25 cellular contexts compared by ENCODE assay signal in genomic region chr15:38103564-38103963, GRCh38.
"Had no signal": no experiment of that assay in that cellular context is flagged by ENCODE, and none has a peak within 500 bp of the region (broad histone marks: within the 10 kb centered on the region; RNA-seq: fewer than 3 reads in every experiment).

No MANE protein-coding gene starts in this region.

- ATAC-seq: left cardiac atrium; left lung; lower lobe of right lung; natural killer cell; psoas muscle; right lobe of liver; stimulated activated naive CD8-positive, alpha-beta T cell treated with anti-CD3 and anti-CD28 coated beads, Interleukin-15, amount 100 ng/mL, for 72 hours had no signal

- H3K9ac ChIP-seq: neural progenitor cell, parathyroid adenoma had no signal

- H3K79me2 ChIP-seq: hepatocyte, parathyroid adenoma had no signal

- H3K4me1 ChIP-seq: left lung, lower lobe of right lung, neural progenitor cell, parathyroid adenoma, psoas muscle, right atrium auricular region, right lobe of liver, spleen, tibial nerve, uterus had no signal

- H3K9me3 ChIP-seq: left lung, lower lobe of right lung, neutrophil, psoas muscle, right atrium auricular region, right lobe of liver, spleen, tibial nerve, uterus had no signal

- H3K36me3 ChIP-seq: left lung, lower lobe of right lung, neural progenitor cell, neutrophil, right atrium auricular region, right lobe of liver, spleen, tibial nerve, uterus had no signal

- DNase-seq: islet precursor cell; left cardiac atrium; left lung; lower lobe of right lung; mammary epithelial cell; mesenchymal stem cell; naive B cell; natural killer cell; nephron progenitor cell; occipital lobe; psoas muscle; right lobe of liver; spleen; stimulated activated CD4-positive, alpha-beta T cell treated with anti-CD3 and anti-CD28 coated beads, Interleukin-4, amount 100 ng/mL, for 24 hours; stimulated activated naive CD4-positive, alpha-beta T cell; stimulated activated naive CD8-positive, alpha-beta T cell treated with anti-CD3 and anti-CD28 coated beads, Interleukin-15, amount 100 ng/mL, for 72 hours; substantia nigra; uterus had no signal

- H3K4me3 ChIP-seq: hepatocyte, left lung, lower lobe of right lung, neural progenitor cell, psoas muscle, right atrium auricular region, right lobe of liver, skin epidermis, spleen, tibial nerve, uterus had no signal

- H3K27me3 ChIP-seq: hepatocyte, left lung, neural progenitor cell, neutrophil, right atrium auricular region, right lobe of liver, spleen, tibial nerve, uterus had no signal

- H3K4me2 ChIP-seq: hepatocyte, neural progenitor cell had no signal

- H2AFZ ChIP-seq: hepatocyte, neural progenitor cell, parathyroid adenoma had no signal

- H3K27ac ChIP-seq: hepatocyte, left lung, lower lobe of right lung, neural progenitor cell, neutrophil, parathyroid adenoma, psoas muscle, right atrium auricular region, right lobe of liver, skin epidermis, spleen, tibial nerve, uterus had no signal
